8 cellular contexts compared by ENCODE assay signal in the genomic region with DNA sequence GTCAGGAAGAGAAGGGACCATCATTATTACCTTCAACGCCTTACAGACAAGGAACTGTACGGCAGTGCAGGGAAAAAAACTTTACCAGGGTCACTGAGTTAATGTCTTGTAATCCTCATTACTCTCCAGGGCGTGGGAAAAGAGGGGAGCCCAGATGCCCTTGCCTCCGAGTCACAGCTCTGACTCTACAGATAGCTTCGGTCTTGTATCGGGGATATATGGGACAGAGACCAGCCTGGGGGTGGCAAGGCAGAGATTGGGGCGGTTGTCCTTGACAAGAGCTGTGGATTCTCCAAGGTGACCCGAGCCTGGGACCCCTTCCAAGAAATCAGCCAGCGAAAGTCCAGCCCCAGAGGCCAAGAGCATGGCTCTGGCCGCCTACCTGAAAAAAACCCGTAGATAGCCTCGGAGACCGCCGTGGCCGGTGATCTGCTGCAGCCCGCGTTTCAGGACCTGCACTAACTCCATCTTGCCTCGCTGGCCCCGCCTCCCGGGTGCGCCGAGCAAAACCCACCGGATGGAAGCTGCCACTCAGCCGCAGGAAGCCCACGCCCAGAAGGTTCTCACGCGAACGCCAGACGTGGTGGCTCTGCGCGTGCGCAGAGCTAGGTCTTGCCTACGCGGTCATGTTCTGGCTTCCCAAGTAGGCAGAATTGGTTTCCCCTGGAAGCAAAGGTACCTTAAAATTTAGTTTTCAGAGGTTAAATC. TPM values are rescaled to one million over a fixed set of nuclear protein-coding genes. Genes with fewer than 3 reads are reported as not detected.
DNase-seq lines count a peak whose midpoint lies in the region; ATAC-seq and TF ChIP-seq lines count a peak whose summit lies in the region.

A gene (minus strand): TSS at position 485 of the 708 bp plus-strand sequence. CDS start 17 bp downstream, at position 468.

- POLR2A ChIA-PET in activated CD4-positive, alpha-beta memory T cell treated with anti-CD3 and anti-CD28 coated beads for 36 hours (lab: Charles Lee) = interaction anchor here (0.8 to 2.5 kb wide), 7 partner anchors 13 to 471 kb away, joined by 3 to 19 read pairs (median 4); a partner anchor contains a TSS

- TF ChIP-seq CTCF in CD14-positive monocyte (IDR thresholded peaks at IDR 0.05) = no peak
- no peak for TF ChIP-seq CTCF in lower leg skin (IDR thresholded peaks at IDR 0.05)

- no peaks in the 10 kb centered on the region for H3K27me3 ChIP-seq in duodenal mucosa (ENCODE audit: control insufficient read depth in 1 of 2, insufficient read depth in 2 of 2, low read length in 2 of 2)

- intact Hi-C loops in CD14-positive monocyte (cut with micrococcal nuclease) = no loop called here
- intact Hi-C loops in activated CD4-positive, alpha-beta memory T cell treated with anti-CD3 and anti-CD28 coated beads for 36 hours (cut with micrococcal nuclease) = loop anchor here (1.0 to 5.0 kb wide), 7 partner anchors 15 to 1034 kb away; a partner anchor contains a TSS
- intact Hi-C loops in lower leg skin (cut with DNase I; ENCODE audit: low total_unique reads) = no loop called here

- peaks cover 8 to 12% of the 10 kb centered on the region in 2 donors for H3K4me1 ChIP-seq in duodenal mucosa (ENCODE audit: control insufficient read depth in 1 of 2, insufficient read depth in 2 of 2, low read length in 2 of 2)

- H3K4me3 Mint-ChIP-seq in CD14-positive monocyte = peak within 1 kb of the TSS; percentile 93 to 97
- H3K4me3 Mint-ChIP-seq in activated CD4-positive, alpha-beta memory T cell treated with anti-CD3 and anti-CD28 coated beads for 36 hours = peak within 1 kb of the TSS; percentile 91

- no peak for TF ChIP-seq POLR2A in lower leg skin (IDR thresholded peaks at IDR 0.05)

- peaks cover 0 to 13% of the 10 kb centered on the region in 2 donors for H3K36me3 ChIP-seq in duodenal mucosa (ENCODE audit: control insufficient read depth in 1 of 2, insufficient read depth in 2 of 2, low read length in 2 of 2)

- peak; percentile 98 for ATAC-seq in GM19397 (IDR thresholded peaks at IDR 0.05; ENCODE audit: unreplicated experiment)
- peak; percentile 99 for ATAC-seq in HG03571 (IDR thresholded peaks at IDR 0.05; ENCODE audit: unreplicated experiment)

- peaks cover 39% of the 10 kb centered on the region for H3K4me1 Mint-ChIP-seq in CD14-positive monocyte
- H3K4me1 Mint-ChIP-seq in activated CD4-positive, alpha-beta memory T cell treated with anti-CD3 and anti-CD28 coated beads for 36 hours (ENCODE audit: low read depth) = peaks cover 40% of the 10 kb centered on the region

- peak within 1 kb of the TSS; percentile 83 to 99 for H3K4me3 ChIP-seq in duodenal mucosa (ENCODE audit: low read depth in 1 of 2, low read length in 2 of 2)
- peak within 1 kb of the TSS; percentile 79 for H3K4me3 ChIP-seq in lower leg skin (ENCODE audit: low read depth, poor library complexity, severe bottlenecking)

- peaks cover 7 to 26% (median 18%) of the 10 kb centered on the region in 7 donors for H3K9me3 Mint-ChIP-seq in CD14-positive monocyte
- peaks cover 19% of the 10 kb centered on the region for H3K9me3 Mint-ChIP-seq in activated CD4-positive, alpha-beta memory T cell treated with anti-CD3 and anti-CD28 coated beads for 36 hours

- H3K36me3 Mint-ChIP-seq in CD14-positive monocyte = peaks cover 19 to 24% of the 10 kb centered on the region in 2 donors
- peaks cover 21% of the 10 kb centered on the region for H3K36me3 Mint-ChIP-seq in activated CD4-positive, alpha-beta memory T cell treated with anti-CD3 and anti-CD28 coated beads for 36 hours

- peak within 1 kb of the TSS; percentile 79 for H3K27ac ChIP-seq in duodenal mucosa (ENCODE audit: low read depth, low read length)

- H3K27me3 Mint-ChIP-seq in CD14-positive monocyte (ENCODE audit: low read depth in 3 of 3) = no peaks in the 10 kb centered on the region
- H3K27me3 Mint-ChIP-seq in activated CD4-positive, alpha-beta memory T cell treated with anti-CD3 and anti-CD28 coated beads for 36 hours = no peaks in the 10 kb centered on the region

- H3K27ac Mint-ChIP-seq in CD14-positive monocyte = peak within 1 kb of the TSS; percentile 91 to 95 (median 93)
- peak within 1 kb of the TSS; percentile 87 for H3K27ac Mint-ChIP-seq in activated CD4-positive, alpha-beta memory T cell treated with anti-CD3 and anti-CD28 coated beads for 36 hours

- WGBS in lower leg skin, 2 donors = 0% methylated on average over 26 to 34 of the region's 34 CpGs

- DNase-seq in CD14-positive monocyte (ENCODE audit: low spot score) (peak; percentile 93), NCI-H82 (lab: John Stamatoyannopoulos, UW) (peak; percentile 98), lower leg skin (ENCODE audit: low spot score in 2 of 2) (peak; percentile 93 to 99)
- peak; percentile 97 for DNase-seq in activated CD4-positive, alpha-beta memory T cell treated with anti-CD3 and anti-CD28 coated beads for 36 hours
- DNase-seq in stimulated activated CD4-positive, alpha-beta T cell treated with anti-CD3 and anti-CD28 coated beads, Interleukin-4, amount 100 ng/mL, for 48 hours (ENCODE audit: low read depth in 2 of 2) = peak; percentile 93 to 96

- CTCF ChIA-PET in activated CD4-positive, alpha-beta memory T cell treated with anti-CD3 and anti-CD28 coated beads for 36 hours (lab: Charles Lee) = interaction anchor here (0.8 to 1.0 kb wide), 3 partner anchors 67 to 535 kb away, joined by 3 to 6 read pairs (median 6); a partner anchor contains a TSS

- peaks cover 3 to 12% of the 10 kb centered on the region in 2 donors for H3K9me3 ChIP-seq in duodenal mucosa (ENCODE audit: control insufficient read depth in 1 of 2, low read length in 2 of 2)

- peak within 1 kb of the TSS; percentile 85 to 92 for H3K9ac ChIP-seq in duodenal mucosa (ENCODE audit: low read depth in 1 of 2, low read length in 2 of 2)

RNA-seq across cellular contexts. Expression of the gene that starts here (rescaled TPM):
- polyA plus RNA-seq in CD14-positive monocyte = 100 to 1,000 TPM; 286 to 302 TPM
- total RNA-seq in activated CD4-positive, alpha-beta memory T cell treated with anti-CD3 and anti-CD28 coated beads for 36 hours = 100 to 1,000 TPM; 150 to 156 TPM
- 100 to 1,000 TPM in 2 of 4 donors, 10 to 100 TPM in 2; 97.1 to 124 (median 99.8) TPM for total RNA-seq in lower leg skin

Comparison
In these comparisons a context has a peak if more than half of its experiments do, and no peak if none do; other contexts are left out.
1. Peak in every context shown above with its lines: DNase-seq, ATAC-seq, H3K4me3 ChIP-seq and H3K27ac ChIP-seq.